In the genomic region with DNA sequence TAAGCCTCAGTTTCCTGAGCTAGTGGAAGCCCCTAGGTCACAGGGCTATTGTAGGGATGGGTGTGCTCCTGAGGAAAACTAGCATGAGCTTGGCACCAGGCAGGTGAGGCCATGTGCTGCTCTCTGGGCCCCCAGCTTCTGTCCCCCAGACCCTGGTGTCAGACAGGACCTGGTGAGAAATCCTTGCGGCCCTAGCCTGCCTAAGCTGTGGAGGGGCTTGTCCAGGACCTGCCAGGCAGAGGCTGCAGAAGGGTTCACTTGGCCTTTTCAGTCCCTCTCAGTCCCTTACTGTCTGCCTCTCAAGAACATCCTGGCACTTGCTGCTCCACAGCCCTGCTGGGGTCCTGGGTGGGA, we compare ENCODE assay signal across 11 cellular contexts. TPM values are rescaled to one million over a fixed set of nuclear protein-coding genes. Genes with fewer than 3 reads are reported as not detected.
A peak's percentile ranks its signal among the peaks of the same experiment; 100 is the strongest.
DNase-seq lines count a peak whose midpoint lies in the region; ATAC-seq and TF ChIP-seq lines count a peak whose summit lies in the region.
"Had no signal": no experiment of that assay in that cellular context is flagged by ENCODE, and none has a peak within 500 bp of the region (broad histone marks: within the 10 kb centered on the region; RNA-seq: fewer than 3 reads in every experiment).

No MANE protein-coding gene starts in this region.

- H3K4me3 Mint-ChIP-seq in T-helper 1 cell treated with Interleukin-12 subunit alpha and Interleukin-12 subunit beta and Interleukin-4 antibody, amounts not matched to agents 30 μg/mL and 1 μg/mL, for 36 hours, result peak overlapping the region; percentile 46
- peak overlapping the region; percentile 91 for H3K4me3 Mint-ChIP-seq in T-helper 17 cell

- H3K4me2 ChIP-seq in smooth muscle cell, result no peak overlapping the region

- H3K27me3 Mint-ChIP-seq in T-helper 1 cell treated with Interleukin-12 subunit alpha and Interleukin-12 subunit beta and Interleukin-4 antibody, amounts not matched to agents 30 μg/mL and 1 μg/mL, for 36 hours (ENCODE audit: low read depth), result no peaks in the 10 kb centered on the region
- H3K27me3 Mint-ChIP-seq in T-helper 17 cell, result no peaks in the 10 kb centered on the region

- H3K9me3 Mint-ChIP-seq in T-helper 1 cell treated with Interleukin-12 subunit alpha and Interleukin-12 subunit beta and Interleukin-4 antibody, amounts not matched to agents 30 μg/mL and 1 μg/mL, for 36 hours, result no peaks in the 10 kb centered on the region

- H3F3A ChIP-seq in smooth muscle cell (ENCODE audit: low read depth), result no peaks in the 10 kb centered on the region

- no peak overlapping the region for H3K4me3 ChIP-seq in iPS-15b (ENCODE audit: low read depth, low read length)
- H3K4me3 ChIP-seq in smooth muscle cell, result no peak overlapping the region

- H3K9me3 ChIP-seq in T-helper 17 cell (ENCODE audit: control insufficient read depth, low read length, poor library complexity, severe bottlenecking) (no peaks in the 10 kb centered on the region), iPS-15b (ENCODE audit: control insufficient read depth, insufficient read depth, low read length) (no peaks in the 10 kb centered on the region), smooth muscle cell (replicated peaks; ENCODE audit: low read depth) (no peaks in the 10 kb centered on the region)

- peak overlapping the region; percentile 94 for H3K27ac Mint-ChIP-seq in T-helper 1 cell treated with Interleukin-12 subunit alpha and Interleukin-12 subunit beta and Interleukin-4 antibody, amounts not matched to agents 30 μg/mL and 1 μg/mL, for 36 hours
- H3K27ac Mint-ChIP-seq in T-helper 17 cell, result peak overlapping the region; percentile 100

- TF ChIP-seq CTCF in smooth muscle cell (IDR thresholded peaks at IDR 0.05; ENCODE audit: borderline replicate concordance, insufficient read depth, poor library complexity, severe bottlenecking), result no peak

- H3K36me3 ChIP-seq in iPS-15b (ENCODE audit: control insufficient read depth, insufficient read depth, low read length) (no peaks in the 10 kb centered on the region), smooth muscle cell (ENCODE audit: low read depth) (no peaks in the 10 kb centered on the region)

- no peaks in the 10 kb centered on the region for H3K79me2 ChIP-seq in smooth muscle cell (ENCODE audit: low read depth)

- no peak overlapping the region for H2AFZ ChIP-seq in smooth muscle cell (ENCODE audit: low read depth)

- no peaks in the 10 kb centered on the region for H4K20me1 ChIP-seq in smooth muscle cell (ENCODE audit: low read depth)

- H3K36me3 Mint-ChIP-seq in T-helper 1 cell treated with Interleukin-12 subunit alpha and Interleukin-12 subunit beta and Interleukin-4 antibody, amounts not matched to agents 30 μg/mL and 1 μg/mL, for 36 hours (ENCODE audit: low read depth), result no peaks in the 10 kb centered on the region
- H3K36me3 Mint-ChIP-seq in T-helper 17 cell (ENCODE audit: low read depth), result peaks cover 3% of the 10 kb centered on the region

- H3K27me3 ChIP-seq in iPS-15b (ENCODE audit: control insufficient read depth, insufficient read depth, low read length), result no peaks in the 10 kb centered on the region
- H3K27me3 ChIP-seq in smooth muscle cell (ENCODE audit: low read depth), result no peaks in the 10 kb centered on the region

- H3K4me1 Mint-ChIP-seq in T-helper 1 cell treated with Interleukin-12 subunit alpha and Interleukin-12 subunit beta and Interleukin-4 antibody, amounts not matched to agents 30 μg/mL and 1 μg/mL, for 36 hours (ENCODE audit: low read depth), result peaks cover 46% of the 10 kb centered on the region
- peaks cover 47% of the 10 kb centered on the region for H3K4me1 Mint-ChIP-seq in T-helper 17 cell

- 100% methylated on average over 1 of the region's 1 CpG for WGBS in smooth muscle cell (ENCODE audit: low lambda C conversion rate)

- H3K4me1 ChIP-seq in iPS-15b (ENCODE audit: control insufficient read depth, insufficient read depth, low read length), result peaks cover 2% of the 10 kb centered on the region
- no peaks in the 10 kb centered on the region for H3K4me1 ChIP-seq in smooth muscle cell (ENCODE audit: low read depth)

- peak overlapping the region; percentile 28 for H3K27ac ChIP-seq in smooth muscle cell (ENCODE audit: low read depth)
- H3K27ac ChIP-seq: 22Rv1 had no signal

- ATAC-seq in T-helper 17 cell (no peak), GM21447 (IDR thresholded peaks at IDR 0.05; ENCODE audit: unreplicated experiment) (no peak)

- DNase-seq in T-helper 1 cell (no peak), T-helper 17 cell (no peak), smooth muscle cell (lab: John Stamatoyannopoulos, UW; ENCODE audit: unreplicated experiment) (no peak), KG1 (lab: John Stamatoyannopoulos, UW) (no peak), HCEC 1CT (no peak)
- DNase-seq: NCI-H446 treated with DMSO at 0.1 percent for 48 hours; stimulated activated CD4-positive, alpha-beta T cell treated with anti-CD3 and anti-CD28 coated beads, Interleukin-12 subunit alpha, Interleukin-12 subunit beta, amount 100 ng/mL, for 4 hours had no signal

- H3K9ac ChIP-seq in iPS-15b (ENCODE audit: low read depth, low read length), result peak overlapping the region; percentile 24
- H3K9ac ChIP-seq in smooth muscle cell (ENCODE audit: low read depth), result no peak overlapping the region

RNA-seq across cellular contexts. Expression of a gene that starts 58.4 kb away (rescaled TPM):
- total RNA-seq in T-helper 17 cell (100 to 1,000 TPM; 501 to 627 TPM), smooth muscle cell (7.1 and 8.2 TPM in 2 replicates)
- 25.8 and 29.4 TPM in 2 replicates for polyA plus RNA-seq in smooth muscle cell

Comparison
In these comparisons a context has a peak if more than half of its experiments do, and no peak if none do; other contexts are left out.
1. RNA of a gene that starts 58.4 kb away (total RNA-seq): 501 to 627 TPM in T-helper 17 cell; 7.1 to 8.2 TPM in smooth muscle cell; every median in the first group is over 10 times any median in the second.